10 cellular contexts compared by ENCODE assay signal in genomic region chr5:150490296-150490669, GRCh38. TPM values are rescaled to one million over a fixed set of nuclear protein-coding genes. Genes with fewer than 3 reads are reported as not detected.
DNase-seq lines count a peak whose midpoint lies in the region; ATAC-seq and TF ChIP-seq lines count a peak whose summit lies in the region.
"Had no signal": no experiment of that assay in that cellular context is flagged by ENCODE, and none has a peak within 500 bp of the region (broad histone marks: within the 10 kb centered on the region; RNA-seq: fewer than 3 reads in every experiment).

No MANE protein-coding gene starts in this region.

- peak overlapping the region; percentile 82 to 96 (median 89) for H3K4me2 ChIP-seq in BLaER1 treated with 17β-estradiol and CSF1 and Interleukin-3, amounts not matched to agents 10 nM and 100 nM

- intact Hi-C loops in sigmoid colon (cut with DNase I): no loop called here

- TF ChIP-seq EP300 in sigmoid colon (IDR thresholded peaks at IDR 0.05): no peak

- no peaks in the 10 kb centered on the region for H3K9me3 ChIP-seq in BLaER1 treated with 17β-estradiol and CSF1 and Interleukin-3, amounts not matched to agents 10 nM and 100 nM (replicated peaks in 1 of 11)
- H3K9me3 ChIP-seq in RWPE2 (ENCODE audit: severe bottlenecking): no peaks in the 10 kb centered on the region
- H3K9me3 ChIP-seq in sigmoid colon: no peaks in the 10 kb centered on the region

- H4K20me1 ChIP-seq in BLaER1 treated with 17β-estradiol and CSF1 and Interleukin-3, amounts not matched to agents 10 nM and 100 nM: peaks cover 46 to 76% (median 61%) of the 10 kb centered on the region in 11 experiments; a peak in 21 of 22 replicates

- no peak for TF ChIP-seq POLR2A in sigmoid colon (IDR thresholded peaks at IDR 0.05)

- DNase-seq in RWPE2 (ENCODE audit: low spot score) (no peak), fibroblast of mammary gland (ENCODE audit: low read depth) (peak; percentile 35), sigmoid colon (no peak), kidney glomerular epithelial cell (lab: John Stamatoyannopoulos, UW) (no peak)
- no peak for DNase-seq in stimulated activated naive CD4-positive, alpha-beta T cell treated with Interleukin-2 at 50 U/mL for 16 hours (lab: John Stamatoyannopoulos, UW)
- DNase-seq: CD4-positive, CD25-positive, alpha-beta regulatory T cell; NCI-H82 had no signal

- 84 to 88% methylated on average over 2 of the region's 2 CpGs for WGBS in sigmoid colon, 2 donors

- peaks cover 0 to 32% (median 12%) of the 10 kb centered on the region in 11 experiments; a peak in 13 of 22 replicates for H3K36me3 ChIP-seq in BLaER1 treated with 17β-estradiol and CSF1 and Interleukin-3, amounts not matched to agents 10 nM and 100 nM
- H3K36me3 ChIP-seq in RWPE2 (ENCODE audit: low read depth) (peaks cover 11% of the 10 kb centered on the region), sigmoid colon (no peaks in the 10 kb centered on the region)

- H3K27ac ChIP-seq in BLaER1 treated with 17β-estradiol and CSF1 and Interleukin-3, amounts not matched to agents 10 nM and 100 nM: peak overlapping the region in 6 of 11 experiments; percentile 6 to 94 (median 73); a peak in 10 of 22 replicates
- H3K27ac ChIP-seq in RWPE2 (ENCODE audit: poor library complexity, severe bottlenecking) (peak overlapping the region; percentile 88), sigmoid colon (peak overlapping the region; percentile 95 to 98 (median 96))

- peak overlapping the region in 2 of 10 experiments; percentile 25 to 37; a peak in 2 of 20 replicates for H3K4me3 ChIP-seq in BLaER1 treated with 17β-estradiol and CSF1 and Interleukin-3, amounts not matched to agents 10 nM and 100 nM
- no peak overlapping the region for H3K4me3 ChIP-seq in RWPE2 (ENCODE audit: severe bottlenecking)
- H3K4me3 ChIP-seq in fibroblast of mammary gland (ENCODE audit: control insufficient read depth, low read depth, low read length): no peak overlapping the region
- no peak overlapping the region for H3K4me3 ChIP-seq in sigmoid colon

- H3K9ac ChIP-seq in BLaER1 treated with 17β-estradiol and CSF1 and Interleukin-3, amounts not matched to agents 10 nM and 100 nM: peak overlapping the region in 5 of 11 experiments; percentile 2 to 96 (median 27); a peak in 5 of 22 replicates

- peaks cover 53 to 64% (median 60%) of the 10 kb centered on the region in 10 experiments for H3K4me1 ChIP-seq in BLaER1 treated with 17β-estradiol and CSF1 and Interleukin-3, amounts not matched to agents 10 nM and 100 nM
- peaks cover 59% of the 10 kb centered on the region for H3K4me1 ChIP-seq in RWPE2 (ENCODE audit: insufficient read depth, poor library complexity, severe bottlenecking)
- peaks cover 0 to 73% (median 71%) of the 10 kb centered on the region in 4 donors for H3K4me1 ChIP-seq in sigmoid colon

- TF ChIP-seq CTCF in RWPE2 (IDR thresholded peaks at IDR 0.05; ENCODE audit: poor library complexity, severe bottlenecking) (no peak), fibroblast of mammary gland (conservative IDR thresholded peaks at IDR 0.05; ENCODE audit: control insufficient read depth, insufficient read depth, low read depth, low read length) (no peak), sigmoid colon (IDR thresholded peaks at IDR 0.05) (no peak)

- H3K27me3 ChIP-seq in BLaER1 treated with 17β-estradiol and CSF1 and Interleukin-3, amounts not matched to agents 10 nM and 100 nM: no peaks in the 10 kb centered on the region
- H3K27me3 ChIP-seq in RWPE2 (ENCODE audit: insufficient read depth, poor library complexity, severe bottlenecking) (no peaks in the 10 kb centered on the region), sigmoid colon (no peaks in the 10 kb centered on the region)

- ATAC-seq in RWPE2 (ENCODE audit: low read depth) (no peak), GM21528 (IDR thresholded peaks at IDR 0.05; ENCODE audit: low FRiP score, unreplicated experiment) (no peak), GM18909 (IDR thresholded peaks at IDR 0.05; ENCODE audit: poor library complexity, unreplicated experiment) (no peak)

RNA-seq across cellular contexts. Expression of gene NDST1, which starts 17.6 kb away (rescaled TPM):
- total RNA-seq in sigmoid colon: 10 to 100 TPM; 26.5 to 74.8 (median 43.7) TPM
- polyA plus RNA-seq in sigmoid colon: 10 to 100 TPM in 2 of 3 donors, 1 to 10 TPM in 1; 5.4 to 39.4 (median 13.9) TPM
- polyA plus RNA-seq: CD4-positive, CD25-positive, alpha-beta regulatory T cell had no signal

RNA-seq across cellular contexts. Expression of gene RPS14, which starts 40.7 kb away (rescaled TPM):
- total RNA-seq in sigmoid colon: 1,000 to 10,000 TPM; 3,111 to 5,491 (median 5,342) TPM
- 1,000 to 10,000 TPM; 3,769 to 7,878 (median 4,593) TPM for polyA plus RNA-seq in sigmoid colon
